ENCODE assay signal across 8 cellular contexts in genomic region chr12:127280393-127281275, GRCh38.
DNase-seq lines count a peak whose midpoint lies in the region; ATAC-seq and TF ChIP-seq lines count a peak whose summit lies in the region.

No MANE protein-coding gene starts in this region.

- peak; percentile 18 for DNase-seq in AG20443 (ENCODE audit: low spot score)
- DNase-seq in NCI-H1092 treated with DMSO at 0.1 percent for 48 hours (lab: John Stamatoyannopoulos, UW) = peak; percentile 15
- DNase-seq in activated effector memory CD4-positive, alpha-beta T cell treated with Interleukin-2 at 50 U/mL for 16 hours = peak; percentile 44
- DNase-seq in right atrium auricular region (ENCODE audit: low spot score) = no peak
- peak; percentile 47 to 72 for DNase-seq in stimulated activated CD4-positive, alpha-beta T cell treated with anti-CD3 and anti-CD28 coated beads, Interleukin-15, amount 100 ng/mL, for 48 hours (ENCODE audit: low read depth in 2 of 2)
- no peak for DNase-seq in SKM-1 (lab: John Stamatoyannopoulos, UW; ENCODE audit: unreplicated experiment)
- DNase-seq in NCI-H345 (lab: John Stamatoyannopoulos, UW) = no peak

- H3K4me1 ChIP-seq in right atrium auricular region = no peaks in the 10 kb centered on the region

- H3K36me3 ChIP-seq in right atrium auricular region = no peaks in the 10 kb centered on the region

- H3K27ac ChIP-seq in right atrium auricular region = no peak overlapping the region

- ATAC-seq in GM21423 (IDR thresholded peaks at IDR 0.05; ENCODE audit: unreplicated experiment) = peak; percentile 70

- H3K9me3 ChIP-seq in right atrium auricular region = no peaks in the 10 kb centered on the region

- TF ChIP-seq CTCF in right atrium auricular region (IDR thresholded peaks at IDR 0.05) = peak; percentile 73 to 88

- H3K4me3 ChIP-seq in right atrium auricular region = no peak overlapping the region

- peaks cover 0 to 6% of the 10 kb centered on the region in 2 donors for H3K27me3 ChIP-seq in right atrium auricular region

Comparison
In these comparisons a context has a peak if more than half of its experiments do, and no peak if none do; other contexts are left out.
1. DNase-seq: peak in AG20443 (single experiment), NCI-H1092 treated with DMSO at 0.1 percent for 48 hours (single experiment), activated effector memory CD4-positive, alpha-beta T cell treated with Interleukin-2 at 50 U/mL for 16 hours (single experiment) and stimulated activated CD4-positive, alpha-beta T cell treated with anti-CD3 and anti-CD28 coated beads, Interleukin-15, amount 100 ng/mL, for 48 hours (2 of 2); none in right atrium auricular region (single experiment), SKM-1 (single experiment) and NCI-H345 (single experiment).